1 cellular context compared by ENCODE assay signal in the genomic region with DNA sequence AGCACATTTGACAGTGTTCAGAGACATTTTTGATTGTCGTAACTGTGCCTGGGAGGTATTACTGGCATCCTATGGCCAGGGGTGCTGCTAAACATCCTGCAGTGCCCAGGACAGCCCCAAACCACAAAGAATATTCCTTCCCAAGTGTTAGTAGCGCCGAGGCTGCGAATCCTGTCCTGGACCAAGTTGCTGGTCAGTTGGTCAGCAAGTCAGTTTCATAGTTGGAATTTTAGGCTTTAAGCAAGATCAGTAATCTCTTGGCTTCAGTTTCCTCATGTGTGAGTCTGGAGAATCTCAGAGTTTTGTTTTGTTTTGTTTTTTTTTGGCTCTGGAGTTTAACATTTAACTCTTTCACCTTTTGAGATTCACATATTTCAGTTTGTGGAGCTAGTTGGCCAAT.
TF ChIP-seq lines count a peak whose summit lies in the region.

No MANE protein-coding gene starts in this region.

TF ChIP-seq in HepG2, 621 proteins besides CTCF, POLR2A, EP300 and RAD21:
- TF ChIP-seq, protein P1, sequence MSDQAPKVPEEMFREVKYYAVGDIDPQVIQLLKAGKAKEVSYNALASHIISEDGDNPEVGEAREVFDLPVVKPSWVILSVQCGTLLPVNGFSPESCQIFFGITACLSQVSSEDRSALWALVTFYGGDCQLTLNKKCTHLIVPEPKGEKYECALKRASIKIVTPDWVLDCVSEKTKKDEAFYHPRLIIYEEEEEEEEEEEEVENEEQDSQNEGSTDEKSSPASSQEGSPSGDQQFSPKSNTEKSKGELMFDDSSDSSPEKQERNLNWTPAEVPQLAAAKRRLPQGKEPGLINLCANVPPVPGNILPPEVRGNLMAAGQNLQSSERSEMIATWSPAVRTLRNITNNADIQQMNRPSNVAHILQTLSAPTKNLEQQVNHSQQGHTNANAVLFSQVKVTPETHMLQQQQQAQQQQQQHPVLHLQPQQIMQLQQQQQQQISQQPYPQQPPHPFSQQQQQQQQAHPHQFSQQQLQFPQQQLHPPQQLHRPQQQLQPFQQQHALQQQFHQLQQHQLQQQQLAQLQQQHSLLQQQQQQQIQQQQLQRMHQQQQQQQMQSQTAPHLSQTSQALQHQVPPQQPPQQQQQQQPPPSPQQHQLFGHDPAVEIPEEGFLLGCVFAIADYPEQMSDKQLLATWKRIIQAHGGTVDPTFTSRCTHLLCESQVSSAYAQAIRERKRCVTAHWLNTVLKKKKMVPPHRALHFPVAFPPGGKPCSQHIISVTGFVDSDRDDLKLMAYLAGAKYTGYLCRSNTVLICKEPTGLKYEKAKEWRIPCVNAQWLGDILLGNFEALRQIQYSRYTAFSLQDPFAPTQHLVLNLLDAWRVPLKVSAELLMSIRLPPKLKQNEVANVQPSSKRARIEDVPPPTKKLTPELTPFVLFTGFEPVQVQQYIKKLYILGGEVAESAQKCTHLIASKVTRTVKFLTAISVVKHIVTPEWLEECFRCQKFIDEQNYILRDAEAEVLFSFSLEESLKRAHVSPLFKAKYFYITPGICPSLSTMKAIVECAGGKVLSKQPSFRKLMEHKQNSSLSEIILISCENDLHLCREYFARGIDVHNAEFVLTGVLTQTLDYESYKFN (CRISPR knock-in tag; conservative IDR thresholded peaks at IDR 0.05) = no peak
